Comparison of ENCODE assay signal across 33 cellular contexts in genomic region chr17:83000738-83001137, GRCh38.
"Had no signal": no experiment of that assay in that cellular context is flagged by ENCODE, and none has a peak within 500 bp of the region (broad histone marks: within the 10 kb centered on the region; RNA-seq: fewer than 3 reads in every experiment).

No MANE protein-coding gene starts in this region.

- H3K4me3 ChIP-seq: adrenal gland, breast epithelium, cardiac muscle cell, colonic mucosa, dorsolateral prefrontal cortex, esophagus squamous epithelium, gastroesophageal sphincter, heart right ventricle, hepatocyte had no signal

- H3K79me2 ChIP-seq: hepatocyte had no signal

- H3K27ac ChIP-seq: adrenal gland, breast epithelium, cardiac muscle cell, colonic mucosa, dorsolateral prefrontal cortex, esophagus squamous epithelium, gastroesophageal sphincter, heart right ventricle, hepatocyte had no signal

- H3K27me3 ChIP-seq: adrenal gland, breast epithelium, cardiac muscle cell, colonic mucosa, dorsolateral prefrontal cortex, esophagus squamous epithelium, gastroesophageal sphincter, heart right ventricle, hepatocyte had no signal

- H3K4me2 ChIP-seq: hepatocyte had no signal

- H2AFZ ChIP-seq: hepatocyte had no signal

- H3K36me3 ChIP-seq: breast epithelium, cardiac muscle cell, colonic mucosa had no signal

- ATAC-seq: activated CD8-positive, alpha-beta memory T cell treated with anti-CD3 and anti-CD28 coated beads, Interleukin-2, amount 10 ng/mL, durations not matched to agents 7 days and 5 days; activated CD8-positive, alpha-beta T cell treated with anti-CD3 and anti-CD28 coated beads, Interleukin-2, amount 10 ng/mL, durations not matched to agents 7 days and 5 days; activated naive CD8-positive, alpha-beta T cell treated with anti-CD3 and anti-CD28 coated beads, Interleukin-2, amount 50 U/mL, for 24 hours; gastroesophageal sphincter; heart right ventricle; T-helper 17 cell had no signal

- H3K9me3 ChIP-seq: adrenal gland, colonic mucosa, esophagus squamous epithelium had no signal

- DNase-seq: activated CD4-positive, alpha-beta memory T cell treated with anti-CD3 and anti-CD28 coated beads for 36 hours; activated CD4-positive, alpha-beta T cell treated with anti-CD3 and anti-CD28 coated beads for 1 hour; activated CD4-positive, alpha-beta T cell treated with anti-CD3 and anti-CD28 coated beads for 4 hours; activated CD4-positive, alpha-beta T cell treated with anti-CD3 and anti-CD28 coated beads, Interleukin-2, amount 50 U/mL, for 1 hour; activated CD8-positive, alpha-beta memory T cell treated with anti-CD3 and anti-CD28 coated beads, Interleukin-2, amount 10 ng/mL, durations not matched to agents 7 days and 5 days; activated CD8-positive, alpha-beta memory T cell treated with anti-CD3 and anti-CD28 coated beads, Interleukin-2, amount 50 U/mL, for 4 hours; activated CD8-positive, alpha-beta T cell treated with anti-CD3 and anti-CD28 coated beads, Interleukin-2, amount 10 ng/mL, durations not matched to agents 7 days and 5 days; activated effector memory CD4-positive, alpha-beta T cell treated with anti-CD3 and anti-CD28 coated beads, Interleukin-2, amount 50 U/mL, for 16 hours; activated naive CD4-positive, alpha-beta T cell treated with anti-CD3 and anti-CD28 coated beads for 36 hours; activated naive CD8-positive, alpha-beta T cell treated with anti-CD3 and anti-CD28 coated beads for 36 hours; activated naive CD8-positive, alpha-beta T cell treated with anti-CD3 and anti-CD28 coated beads, Interleukin-2, amount 50 U/mL, for 24 hours; activated T-cell treated with anti-CD3 and anti-CD28 coated beads, Interleukin-2, amount 50 U/mL, for 1 hour; activated T-cell treated with anti-CD3 and anti-CD28 coated beads, Interleukin-2, amount 50 U/mL, for 48 hours; adrenal gland; amygdala; aorta; central memory CD4-positive, alpha-beta T cell; cerebellar nuclear complex; colonic mucosa; dorsolateral prefrontal cortex; effector memory CD4-positive, alpha-beta T cell; endodermal cell; erythroblast; esophagus squamous epithelium; foreskin melanocyte; heart right ventricle; T-helper 1 cell; T-helper 17 cell; T1000 had no signal

- H3K4me1 ChIP-seq: adrenal gland, breast epithelium, colonic mucosa, esophagus squamous epithelium, gastroesophageal sphincter, heart right ventricle had no signal
